1 cellular context compared by ENCODE assay signal in the genomic region with DNA sequence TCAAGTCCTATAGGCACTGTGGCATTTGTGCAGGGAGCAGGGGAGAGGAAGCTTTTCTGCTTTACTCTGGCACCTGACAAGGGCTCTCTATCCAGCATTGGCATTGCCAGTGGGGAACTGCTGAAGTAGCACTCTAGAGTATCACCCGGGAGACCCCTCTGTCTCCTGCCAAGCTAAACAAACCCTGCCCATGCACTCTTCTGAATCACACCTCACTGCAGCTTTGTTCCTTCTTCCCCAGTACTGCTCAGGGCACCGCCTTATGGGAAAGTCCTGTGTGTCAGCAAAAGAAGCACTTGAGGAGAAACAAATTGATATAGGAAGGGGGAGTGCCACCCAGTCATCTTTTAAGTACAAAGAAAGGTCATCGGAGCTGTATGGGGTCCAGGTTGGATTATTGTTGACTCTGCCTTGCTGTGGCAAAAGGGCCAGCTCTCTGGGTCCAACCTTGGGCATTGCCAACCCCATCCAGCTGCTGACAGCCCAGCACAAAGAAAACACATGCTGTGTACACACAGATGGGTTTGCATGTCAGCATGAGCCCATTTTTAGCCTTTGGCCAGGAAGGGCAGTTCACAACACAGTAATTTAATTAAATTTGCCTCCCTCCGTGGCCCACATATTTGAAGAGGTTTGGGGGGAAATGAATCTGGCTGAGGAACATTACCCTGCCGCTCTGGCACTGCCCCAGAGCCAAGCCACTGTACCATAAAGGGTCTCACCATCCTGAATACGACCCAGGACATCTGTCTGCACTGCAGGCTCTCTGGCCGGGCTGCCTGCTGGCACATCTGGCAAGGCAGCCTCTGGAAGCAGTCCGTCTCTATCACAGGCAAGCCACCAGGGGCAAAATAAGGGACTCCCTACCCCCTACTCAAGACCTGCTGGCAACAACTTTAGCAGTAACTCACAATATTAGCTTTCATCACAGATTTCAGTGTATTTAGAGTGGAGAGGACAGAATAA.
TF ChIP-seq lines count a peak whose summit lies in the region.

No MANE protein-coding gene starts in this region.

TF ChIP-seq in H1, 55 proteins besides CTCF, POLR2A, EP300 and RAD21:
- TF ChIP-seq CBX8 (IDR thresholded peaks at IDR 0.05; ENCODE audit: borderline replicate concordance, low read depth, low read length) = no peak
- no peak for TF ChIP-seq JUN (IDR thresholded peaks at IDR 0.05; ENCODE audit: low read depth, low read length)
- no peak for TF ChIP-seq RFX5 (IDR thresholded peaks at IDR 0.05; ENCODE audit: borderline replicate concordance, low read depth, low read length)
- TF ChIP-seq SIRT6 (IDR thresholded peaks at IDR 0.05; ENCODE audit: low read length) = no peak
- TF ChIP-seq, protein P1, sequence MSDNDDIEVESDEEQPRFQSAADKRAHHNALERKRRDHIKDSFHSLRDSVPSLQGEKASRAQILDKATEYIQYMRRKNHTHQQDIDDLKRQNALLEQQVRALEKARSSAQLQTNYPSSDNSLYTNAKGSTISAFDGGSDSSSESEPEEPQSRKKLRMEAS (IDR thresholded peaks at IDR 0.05) = no peak
- TF ChIP-seq BACH1 (IDR thresholded peaks at IDR 0.05; ENCODE audit: low read length) = no peak
- no peak for TF ChIP-seq TBP (IDR thresholded peaks at IDR 0.05; ENCODE audit: low read depth, low read length)
- no peak for TF ChIP-seq ZNF274 (IDR thresholded peaks at IDR 0.05; ENCODE audit: borderline replicate concordance, extremely low read depth, low read length)
- TF ChIP-seq CEBPB (IDR thresholded peaks at IDR 0.05; ENCODE audit: low read depth, low read length) = no peak
- no peak for TF ChIP-seq GTF2F1 (IDR thresholded peaks at IDR 0.05; ENCODE audit: borderline replicate concordance, low read depth, low read length)
- no peak for TF ChIP-seq SP4 (IDR thresholded peaks at IDR 0.05; ENCODE audit: low read length)
- TF ChIP-seq CHD2 (IDR thresholded peaks at IDR 0.05; ENCODE audit: low read length) = no peak
- TF ChIP-seq, protein P2, sequence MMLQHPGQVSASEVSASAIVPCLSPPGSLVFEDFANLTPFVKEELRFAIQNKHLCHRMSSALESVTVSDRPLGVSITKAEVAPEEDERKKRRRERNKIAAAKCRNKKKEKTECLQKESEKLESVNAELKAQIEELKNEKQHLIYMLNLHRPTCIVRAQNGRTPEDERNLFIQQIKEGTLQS (IDR thresholded peaks at IDR 0.05; ENCODE audit: insufficient read depth, low read depth, low read length) = no peak
- no peak for TF ChIP-seq RBBP5 (IDR thresholded peaks at IDR 0.05; ENCODE audit: borderline replicate concordance, low read depth, low read length)
- no peak for TF ChIP-seq KDM4A (IDR thresholded peaks at IDR 0.05; ENCODE audit: low read depth, low read length, severe bottlenecking)
- no peak for TF ChIP-seq ASH2L (IDR thresholded peaks at IDR 0.05; ENCODE audit: low read length)
- TF ChIP-seq CHD1 (IDR thresholded peaks at IDR 0.05; ENCODE audit: low read depth, low read length) = no peak
- no peak for TF ChIP-seq BCL11A (IDR thresholded peaks at IDR 0.05; ENCODE audit: low read depth in 2 of 2, low read length in 2 of 2)
